21 cellular contexts compared by ENCODE assay signal in genomic region chr2:157059036-157059435, GRCh38.
DNase-seq lines count a peak whose midpoint lies in the region; ATAC-seq, FAIRE-seq and TF ChIP-seq lines count a peak whose summit lies in the region.
"Had no signal": no experiment of that assay in that cellular context is flagged by ENCODE, and none has a peak within 500 bp of the region (broad histone marks: within the 10 kb centered on the region; RNA-seq: fewer than 3 reads in every experiment).

No MANE protein-coding gene starts in this region.

- CTCF ChIA-PET in GM12878 (lab: Yijun Ruan, JAX), result interaction anchor here (0.6 to 10.7 kb wide), 7 partner anchors 10 to 1679 kb away, joined by 3 to 100 read pairs (median 3); no protein-coding TSS in a partner anchor

- POLR2A ChIA-PET in GM12878 (lab: Charles Lee), result no interaction called here

- H2AFZ ChIP-seq in GM12878 (ENCODE audit: control insufficient read depth, low read depth, low read length), result no peak overlapping the region

- intact Hi-C loops in GM12878 (cut with micrococcal nuclease; ENCODE audit: unreplicated experiment), result loop anchor here (2.0 to 10.0 kb wide), 3 partner anchors 134 to 1694 kb away; no protein-coding TSS in a partner anchor

- H3K4me1 ChIP-seq in GM12878 (ENCODE audit: control insufficient read depth, insufficient read depth, low read length), result peaks cover 8% of the 10 kb centered on the region; the same call in 1 of the 2 replicates
- H3K4me1 ChIP-seq: HAP-1 had no signal

- 60% methylated on average over 2 of the region's 2 CpGs for WGBS in GM12878 (ENCODE audit: insufficient coverage, insufficient replicate concordance, low lambda C conversion rate, missing lambda C conversion rate)

- 0 out of 4 replicates have a peak, but pooled peaks of 1 of the 2 experiments have one; percentile 33 for TF ChIP-seq EP300 in GM12878 (IDR thresholded peaks at IDR 0.05; ENCODE audit: borderline replicate concordance in 1 of 2, control insufficient read depth in 1 of 2, low read depth in 2 of 2, low read length in 2 of 2)

- no peak overlapping the region for H3K4me2 ChIP-seq in GM12878 (ENCODE audit: control insufficient read depth, insufficient read depth)
- H3K4me2 ChIP-seq: A549 had no signal

- H3K36me3 ChIP-seq in GM12878 (ENCODE audit: control insufficient read depth in 2 of 2, insufficient read depth in 2 of 2, low read length in 1 of 2), result no peaks in the 10 kb centered on the region
- H3K36me3 ChIP-seq: HAP-1 had no signal

- TF ChIP-seq POLR2A in GM12878 (IDR thresholded peaks at IDR 0.05; ENCODE audit: low read depth, low read length), result no peak

- no TSS peak for BruUV-seq in GM12878 (replicated peaks; lab: Mats Ljungman, UMichigan)

- no peaks in the 10 kb centered on the region for H3K9me3 ChIP-seq in GM12878 (replicated peaks; ENCODE audit: control insufficient read depth, insufficient read depth, low read length)
- H3K9me3 ChIP-seq: A549, HAP-1 had no signal

- no peak for TF ChIP-seq CTCF in GM12878 (IDR thresholded peaks at IDR 0.05 in 2 of 3, conservative IDR thresholded peaks at IDR 0.05 in 1 of 3; ENCODE audit: control insufficient read depth in 2 of 3, extremely low read depth in 1 of 3, insufficient read depth in 1 of 3, low read depth in 3 of 3, low read length in 3 of 3)

- H3K4me3 ChIP-seq in GM12878, result no peak overlapping the region
- H3K4me3 ChIP-seq: A549, HAP-1, K562 had no signal

- H4K20me1 ChIP-seq in GM12878 (ENCODE audit: control insufficient read depth, insufficient read depth), result no peaks in the 10 kb centered on the region

- DNase-seq in GM12878 (ENCODE audit: low read depth, low spot score) (no peak), DMS 273 (lab: John Stamatoyannopoulos, UW; ENCODE audit: unreplicated experiment) (no peak), HPDE6-E6E7 (ENCODE audit: extremely low spot score) (no peak), NCI-H2171 (lab: John Stamatoyannopoulos, UW) (no peak)
- DNase-seq: EL, GF-D8, MM.1S, NCI-H1092 treated with DMSO at 0.1 percent for 48 hours, NCI-H146, NCI-H2029 treated with DMSO at 0.1 percent for 48 hours, NCI-H2171 treated with DMSO at 0.1 percent for 48 hours, NCI-H526, T-helper 9 cell had no signal

- peaks cover 0 to 2% of the 10 kb centered on the region in 2 experiments; a peak in 1 of 4 replicates for H3K27me3 ChIP-seq in GM12878 (replicated peaks in 1 of 2; ENCODE audit: control insufficient read depth in 2 of 2, insufficient read depth in 2 of 2, low read length in 1 of 2)

- SMC1A ChIA-PET in GM12878 (lab: Charles Lee; ENCODE audit: uncharacterized antibody, unreplicated experiment), result interaction anchor here (0.6 to 8.3 kb wide), 9 partner anchors 14 to 134 kb away, joined by 3 to 107 read pairs (median 4); no protein-coding TSS in a partner anchor

- ATAC-seq in GM18498 (IDR thresholded peaks at IDR 0.05; ENCODE audit: unreplicated experiment), result peak; percentile 34
- peak; percentile 21 for ATAC-seq in GM18870 (IDR thresholded peaks at IDR 0.05; ENCODE audit: unreplicated experiment)
- peak; percentile 36 for ATAC-seq in HG03342 (IDR thresholded peaks at IDR 0.05; ENCODE audit: unreplicated experiment)
- peak; percentile 66 for ATAC-seq in GM12878
- ATAC-seq: A549, K562, Right ventricle myocardium inferior had no signal

- no peak overlapping the region for H3K9ac ChIP-seq in GM12878 (ENCODE audit: control insufficient read depth, insufficient read depth, low read length)

- in situ Hi-C loops in GM12878 (cut with MboI), result no loop called here

- no peak for TF ChIP-seq RAD21 in GM12878 (IDR thresholded peaks at IDR 0.05; ENCODE audit: insufficient read depth, low read depth, low read length)

- no peak overlapping the region for H3K27ac ChIP-seq in GM12878 (ENCODE audit: control insufficient read depth, insufficient read depth)

- FAIRE-seq in GM12878 (lab: Jason Lieb, UNC), result no peak
- FAIRE-seq: A549, D721Med, K562 had no signal

- no peaks in the 10 kb centered on the region for H3K79me2 ChIP-seq in GM12878 (ENCODE audit: control insufficient read depth, insufficient read depth, low read length)

- RAD21 ChIA-PET in GM12878 (lab: Charles Lee; ENCODE audit: unreplicated experiment), result interaction anchor here (0.8 to 3.9 kb wide), 4 partner anchors 125 to 161 kb away, joined by 3 to 29 read pairs (median 6); no protein-coding TSS in a partner anchor

TF ChIP-seq in GM12878, 131 proteins besides CTCF, POLR2A, EP300 and RAD21 (continues in another document):
- TF ChIP-seq E2F8 (IDR thresholded peaks at IDR 0.05; ENCODE audit: low read depth, partially characterized antibody) (no peak), MXI1 (IDR thresholded peaks at IDR 0.05; ENCODE audit: low read depth, low read length) (no peak), SREBF2 (IDR thresholded peaks at IDR 0.05; ENCODE audit: low read length) (no peak), BMI1 (IDR thresholded peaks at IDR 0.05; ENCODE audit: borderline replicate concordance) (peak; percentile 39; the same call in 1 of the 2 replicates), NFYA (IDR thresholded peaks at IDR 0.05; ENCODE audit: borderline replicate concordance, low read depth, low read length) (no peak), SP1 (IDR thresholded peaks at IDR 0.05; ENCODE audit: low read depth, low read length) (no peak), SMC3 (IDR thresholded peaks at IDR 0.05; ENCODE audit: borderline replicate concordance, low read length) (no peak), KLF5 (IDR thresholded peaks at IDR 0.05; ENCODE audit: partially characterized antibody) (no peak), ATF3 (IDR thresholded peaks at IDR 0.05; ENCODE audit: borderline replicate concordance, extremely low read depth, low read depth, low read length) (no peak), ZBED1 (IDR thresholded peaks at IDR 0.05; ENCODE audit: borderline replicate concordance) (no peak), JUNB (IDR thresholded peaks at IDR 0.05) (no peak)
- TF ChIP-seq, protein P1, sequence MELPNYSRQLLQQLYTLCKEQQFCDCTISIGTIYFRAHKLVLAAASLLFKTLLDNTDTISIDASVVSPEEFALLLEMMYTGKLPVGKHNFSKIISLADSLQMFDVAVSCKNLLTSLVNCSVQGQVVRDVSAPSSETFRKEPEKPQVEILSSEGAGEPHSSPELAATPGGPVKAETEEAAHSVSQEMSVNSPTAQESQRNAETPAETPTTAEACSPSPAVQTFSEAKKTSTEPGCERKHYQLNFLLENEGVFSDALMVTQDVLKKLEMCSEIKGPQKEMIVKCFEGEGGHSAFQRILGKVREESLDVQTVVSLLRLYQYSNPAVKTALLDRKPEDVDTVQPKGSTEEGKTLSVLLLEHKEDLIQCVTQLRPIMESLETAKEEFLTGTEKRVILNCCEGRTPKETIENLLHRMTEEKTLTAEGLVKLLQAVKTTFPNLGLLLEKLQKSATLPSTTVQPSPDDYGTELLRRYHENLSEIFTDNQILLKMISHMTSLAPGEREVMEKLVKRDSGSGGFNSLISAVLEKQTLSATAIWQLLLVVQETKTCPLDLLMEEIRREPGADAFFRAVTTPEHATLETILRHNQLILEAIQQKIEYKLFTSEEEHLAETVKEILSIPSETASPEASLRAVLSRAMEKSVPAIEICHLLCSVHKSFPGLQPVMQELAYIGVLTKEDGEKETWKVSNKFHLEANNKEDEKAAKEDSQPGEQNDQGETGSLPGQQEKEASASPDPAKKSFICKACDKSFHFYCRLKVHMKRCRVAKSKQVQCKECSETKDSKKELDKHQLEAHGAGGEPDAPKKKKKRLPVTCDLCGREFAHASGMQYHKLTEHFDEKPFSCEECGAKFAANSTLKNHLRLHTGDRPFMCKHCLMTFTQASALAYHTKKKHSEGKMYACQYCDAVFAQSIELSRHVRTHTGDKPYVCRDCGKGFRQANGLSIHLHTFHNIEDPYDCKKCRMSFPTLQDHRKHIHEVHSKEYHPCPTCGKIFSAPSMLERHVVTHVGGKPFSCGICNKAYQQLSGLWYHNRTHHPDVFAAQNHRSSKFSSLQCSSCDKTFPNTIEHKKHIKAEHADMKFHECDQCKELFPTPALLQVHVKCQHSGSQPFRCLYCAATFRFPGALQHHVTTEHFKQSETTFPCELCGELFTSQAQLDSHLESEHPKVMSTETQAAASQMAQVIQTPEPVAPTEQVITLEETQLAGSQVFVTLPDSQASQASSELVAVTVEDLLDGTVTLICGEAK (IDR thresholded peaks at IDR 0.05; ENCODE audit: borderline replicate concordance), result peak; percentile 63; the same call in 1 of the 2 replicates
- TF ChIP-seq, protein P2, sequence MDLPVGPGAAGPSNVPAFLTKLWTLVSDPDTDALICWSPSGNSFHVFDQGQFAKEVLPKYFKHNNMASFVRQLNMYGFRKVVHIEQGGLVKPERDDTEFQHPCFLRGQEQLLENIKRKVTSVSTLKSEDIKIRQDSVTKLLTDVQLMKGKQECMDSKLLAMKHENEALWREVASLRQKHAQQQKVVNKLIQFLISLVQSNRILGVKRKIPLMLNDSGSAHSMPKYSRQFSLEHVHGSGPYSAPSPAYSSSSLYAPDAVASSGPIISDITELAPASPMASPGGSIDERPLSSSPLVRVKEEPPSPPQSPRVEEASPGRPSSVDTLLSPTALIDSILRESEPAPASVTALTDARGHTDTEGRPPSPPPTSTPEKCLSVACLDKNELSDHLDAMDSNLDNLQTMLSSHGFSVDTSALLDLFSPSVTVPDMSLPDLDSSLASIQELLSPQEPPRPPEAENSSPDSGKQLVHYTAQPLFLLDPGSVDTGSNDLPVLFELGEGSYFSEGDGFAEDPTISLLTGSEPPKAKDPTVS (IDR thresholded peaks at IDR 0.05; ENCODE audit: low read depth, low read length), result no peak
